23 cellular contexts compared by ENCODE assay signal in the genomic region with DNA sequence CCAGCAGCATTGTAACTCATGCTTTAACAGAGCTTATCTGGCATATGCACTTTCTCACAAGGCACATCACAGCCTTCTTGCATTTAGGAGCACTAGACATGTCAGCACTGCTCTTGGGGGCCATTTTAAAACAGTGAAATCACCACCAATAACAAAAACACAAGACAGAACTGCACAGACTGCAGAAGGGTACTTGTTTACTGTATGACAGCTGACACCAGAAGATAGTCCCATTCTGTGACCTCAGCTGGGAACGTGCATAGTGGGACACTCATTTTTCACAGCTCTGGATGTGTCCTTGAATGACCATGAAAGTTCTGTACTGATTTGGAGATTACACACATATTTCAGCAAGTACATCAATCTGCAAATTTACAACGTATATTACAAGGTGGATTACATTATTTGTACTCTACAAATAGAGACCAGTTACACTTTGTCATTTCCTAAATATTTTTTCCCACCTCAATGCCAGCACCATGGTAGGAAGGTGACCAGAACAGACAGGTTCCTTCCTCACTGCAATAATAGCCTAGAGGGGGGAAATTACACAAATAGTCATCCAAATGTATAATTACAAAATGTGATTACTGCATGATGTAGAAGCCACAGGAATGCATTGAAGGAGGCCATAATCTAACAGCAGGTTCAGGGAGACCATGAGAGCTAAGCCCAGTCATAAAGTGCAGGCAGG. TPM values are rescaled to one million over a fixed set of nuclear protein-coding genes. Genes with fewer than 3 reads are reported as not detected.
DNase-seq lines count a peak whose midpoint lies in the region; ATAC-seq and TF ChIP-seq lines count a peak whose summit lies in the region.
"Had no signal": no experiment of that assay in that cellular context is flagged by ENCODE, and none has a peak within 500 bp of the region (broad histone marks: within the 10 kb centered on the region; RNA-seq: fewer than 3 reads in every experiment).

No MANE protein-coding gene starts in this region.

- no peak overlapping the region for H3K27ac Mint-ChIP-seq in WTC11
- H3K27ac Mint-ChIP-seq: CD8-positive, alpha-beta T cell; IgD-negative memory B cell; naive thymus-derived CD4-positive, alpha-beta T cell; T-helper 2 cell treated with Interferon-gamma antibody and Interleukin-4, amounts not matched to agents 5 μg/mL and 100 μg/mL, for 36 hours had no signal

- H3K79me2 ChIP-seq in MM.1S (ENCODE audit: low read length) = no peaks in the 10 kb centered on the region

- no peaks in the 10 kb centered on the region for H3F3A ChIP-seq in MM.1S (ENCODE audit: insufficient read depth, low read length)

- no peak overlapping the region for H3K4me3 Mint-ChIP-seq in WTC11
- H3K4me3 Mint-ChIP-seq: CD8-positive, alpha-beta T cell; IgD-negative memory B cell; naive thymus-derived CD4-positive, alpha-beta T cell; T-helper 2 cell treated with Interferon-gamma antibody and Interleukin-4, amounts not matched to agents 5 μg/mL and 100 μg/mL, for 36 hours had no signal

- H3K27ac ChIP-seq in HEK293 (ENCODE audit: extremely low read depth, low read depth, low read length) (0 out of 2 replicates have a peak overlapping the region, but pooled peaks have one; percentile 31), RWPE1 (no peak overlapping the region), MM.1S (ENCODE audit: low read length) (no peak overlapping the region)
- H3K27ac ChIP-seq: gastroesophageal sphincter, SJCRH30, skin epidermis had no signal

- DNase-seq in AG08396 (ENCODE audit: low spot score) (peak; percentile 29), RWPE1 (ENCODE audit: low spot score) (peak; percentile 64), glomerular visceral epithelial cell (ENCODE audit: extremely low spot score) (peak; percentile 69), DMS53 (lab: John Stamatoyannopoulos, UW) (no peak), WTC11 (ENCODE audit: low spot score) (no peak), MM.1S (no peak), T-helper 9 cell (no peak)
- DNase-seq: activated CD4-positive, CD25-positive, alpha-beta regulatory T cell treated with anti-CD3 and anti-CD28 coated beads, Interleukin-2, amount 50 U/mL, for 72 hours; activated effector memory CD4-positive, alpha-beta T cell treated with Interleukin-2 at 50 U/mL for 16 hours; amniotic stem cell; CD8-positive, alpha-beta T cell; DND-41; naive thymus-derived CD4-positive, alpha-beta T cell; NCI-H1092; SJCRH30; stimulated activated CD4-positive, alpha-beta T cell treated with anti-CD3 and anti-CD28 coated beads, Interleukin-4, amount 100 ng/mL, for 4 hours; stimulated activated CD8-positive, alpha-beta memory T cell treated with anti-CD3 and anti-CD28 coated beads, Interleukin-4, amount 100 ng/mL, for 48 hours had no signal

- H3K4me3 ChIP-seq in HEK293 (ENCODE audit: low read depth, low read length) (no peak overlapping the region), MM.1S (ENCODE audit: low read length) (no peak overlapping the region)
- H3K4me3 ChIP-seq: gastroesophageal sphincter, lung, SJCRH30, skin epidermis had no signal

- H3K9me2 ChIP-seq in MM.1S (replicated peaks; ENCODE audit: insufficient read depth, low read length) = no peaks in the 10 kb centered on the region

- H3K27me3 Mint-ChIP-seq in WTC11 (ENCODE audit: low read depth) = no peaks in the 10 kb centered on the region
- H3K27me3 Mint-ChIP-seq: IgD-negative memory B cell had no signal

- no peak overlapping the region for H3K4me2 ChIP-seq in MM.1S (ENCODE audit: low read depth, low read length)

- no peak overlapping the region for H3K9ac ChIP-seq in MM.1S (ENCODE audit: low read length)

- POLR2A ChIA-PET in HEK293 (lab: Yijun Ruan, JAX) = interaction anchor here (0.6 to 2.1 kb wide), 6 partner anchors 9 to 238 kb away, joined by 3 to 11 read pairs (median 6); partner anchors contain the start of genes CCBE1 and PMAIP1
- POLR2A ChIA-PET in RWPE1 (lab: Yijun Ruan, JAX; ENCODE audit: low non-redundant PET) = no interaction called here
- POLR2A ChIA-PET in WTC11 (lab: Charles Lee) = no interaction called here

- no peaks in the 10 kb centered on the region for H3K9me3 Mint-ChIP-seq in WTC11
- H3K9me3 Mint-ChIP-seq: CD8-positive, alpha-beta T cell; T-helper 2 cell treated with Interferon-gamma antibody and Interleukin-4, amounts not matched to agents 5 μg/mL and 100 μg/mL, for 36 hours had no signal

- H3K9me3 ChIP-seq in HEK293 (ENCODE audit: control insufficient read depth, insufficient read depth, low read depth, low read length) = no peaks in the 10 kb centered on the region
- no peaks in the 10 kb centered on the region for H3K9me3 ChIP-seq in MM.1S (replicated peaks; ENCODE audit: insufficient read depth, low read length)
- H3K9me3 ChIP-seq: gastroesophageal sphincter, SJCRH30 had no signal

- H4K20me1 ChIP-seq in MM.1S (ENCODE audit: insufficient read depth, low read length) = no peaks in the 10 kb centered on the region

- CTCF ChIA-PET in HEK293 (lab: Yijun Ruan, JAX) = interaction anchor here (0.7 to 7.0 kb wide), 4 partner anchors 10 to 1823 kb away, joined by 4 to 45 read pairs (median 10); partner anchors contain the start of gene CCBE1
- CTCF ChIA-PET in RWPE1 (lab: Yijun Ruan, JAX) = no interaction called here
- CTCF ChIA-PET in WTC11 (lab: Charles Lee) = interaction anchor here (1.2 kb wide), 2 partner anchors 35 to 161 kb away, joined by 3 to 5 read pairs; partner anchors contain the start of gene CCBE1

- H3K4me1 Mint-ChIP-seq in WTC11 = peaks cover 6% of the 10 kb centered on the region
- H3K4me1 Mint-ChIP-seq: naive thymus-derived CD4-positive, alpha-beta T cell had no signal

- TF ChIP-seq CTCF in HEK293 (tag by site-specific recombination; IDR thresholded peaks at IDR 0.05) (no peak), RWPE1 (conservative IDR thresholded peaks at IDR 0.05; ENCODE audit: low read depth) (no peak), WTC11 (IDR thresholded peaks at IDR 0.05) (no peak), MM.1S (IDR thresholded peaks at IDR 0.05; ENCODE audit: low read length) (no peak)

- no peak overlapping the region for H2AFZ ChIP-seq in MM.1S (ENCODE audit: low read length)

- no peaks in the 10 kb centered on the region for H3K27me3 ChIP-seq in MM.1S (replicated peaks; ENCODE audit: insufficient read depth, low read length)
- H3K27me3 ChIP-seq: gastroesophageal sphincter, SJCRH30 had no signal

- no peak for ATAC-seq in WTC11
- ATAC-seq: CD8-positive, alpha-beta T cell; gastroesophageal sphincter; naive thymus-derived CD4-positive, alpha-beta T cell had no signal

- no peaks in the 10 kb centered on the region for H3K36me3 Mint-ChIP-seq in WTC11
- H3K36me3 Mint-ChIP-seq: CD8-positive, alpha-beta T cell; IgD-negative memory B cell; naive thymus-derived CD4-positive, alpha-beta T cell had no signal

- peaks cover 12% of the 10 kb centered on the region for H3K4me1 ChIP-seq in HEK293 (ENCODE audit: control insufficient read depth, insufficient read depth, low read length)
- no peaks in the 10 kb centered on the region for H3K4me1 ChIP-seq in MM.1S (ENCODE audit: low read length)
- H3K4me1 ChIP-seq: gastroesophageal sphincter, SJCRH30 had no signal

- no peaks in the 10 kb centered on the region for H3K36me3 ChIP-seq in HEK293 (ENCODE audit: control insufficient read depth in 2 of 2, insufficient read depth in 1 of 2, low read length in 2 of 2)
- H3K36me3 ChIP-seq in MM.1S (replicated peaks; ENCODE audit: insufficient read depth, low read length) = no peaks in the 10 kb centered on the region
- H3K36me3 ChIP-seq: gastroesophageal sphincter, SJCRH30 had no signal

TF ChIP-seq in HEK293, 187 proteins besides CTCF, POLR2A, EP300 and RAD21 (continues in another document):
- TF ChIP-seq ZNF433 (tag by site-specific recombination; IDR thresholded peaks at IDR 0.05; ENCODE audit: low read depth) = no peak
- peak; percentile 95 for TF ChIP-seq GLIS1 (tag by site-specific recombination; IDR thresholded peaks at IDR 0.05)
- no peak for TF ChIP-seq ZNF23 (tag by site-specific recombination; IDR thresholded peaks at IDR 0.05; ENCODE audit: borderline replicate concordance)
- TF ChIP-seq ZNF366 (tag by site-specific recombination; conservative IDR thresholded peaks at IDR 0.05) = peak; percentile 88
- peak; percentile 31; the same call in 1 of the 2 replicates for TF ChIP-seq ZIC2 (tag by site-specific recombination; IDR thresholded peaks at IDR 0.05)
- peak; percentile 97 for TF ChIP-seq SP7 (tag by site-specific recombination; IDR thresholded peaks at IDR 0.05)
- peak; percentile 59; the same call in 1 of the 2 replicates for TF ChIP-seq OSR2 (tag by site-specific recombination; IDR thresholded peaks at IDR 0.05)
- no peak for TF ChIP-seq EGR2 (tag by site-specific recombination; IDR thresholded peaks at IDR 0.05; ENCODE audit: low read depth)
- TF ChIP-seq ZBTB7A (tag by site-specific recombination; IDR thresholded peaks at IDR 0.05; ENCODE audit: low read depth) = no peak

TF ChIP-seq in WTC11, 78 proteins besides CTCF, POLR2A, EP300 and RAD21:
- TF ChIP-seq ZNF121 (CRISPR knock-in tag; IDR thresholded peaks at IDR 0.05) (no peak), TEAD4 (CRISPR knock-in tag; IDR thresholded peaks at IDR 0.05) (no peak), RELA (CRISPR knock-in tag; IDR thresholded peaks at IDR 0.05; ENCODE audit: borderline replicate concordance) (no peak), EMX1 (CRISPR knock-in tag; IDR thresholded peaks at IDR 0.05) (no peak), ATF1 (CRISPR knock-in tag; IDR thresholded peaks at IDR 0.05) (no peak), IRF2 (CRISPR knock-in tag; IDR thresholded peaks at IDR 0.05; ENCODE audit: borderline replicate concordance, low read depth) (no peak), NFATC4 (CRISPR knock-in tag; IDR thresholded peaks at IDR 0.05) (no peak), NFE2L1 (CRISPR knock-in tag; IDR thresholded peaks at IDR 0.05) (no peak)
- TF ChIP-seq, protein P1, sequence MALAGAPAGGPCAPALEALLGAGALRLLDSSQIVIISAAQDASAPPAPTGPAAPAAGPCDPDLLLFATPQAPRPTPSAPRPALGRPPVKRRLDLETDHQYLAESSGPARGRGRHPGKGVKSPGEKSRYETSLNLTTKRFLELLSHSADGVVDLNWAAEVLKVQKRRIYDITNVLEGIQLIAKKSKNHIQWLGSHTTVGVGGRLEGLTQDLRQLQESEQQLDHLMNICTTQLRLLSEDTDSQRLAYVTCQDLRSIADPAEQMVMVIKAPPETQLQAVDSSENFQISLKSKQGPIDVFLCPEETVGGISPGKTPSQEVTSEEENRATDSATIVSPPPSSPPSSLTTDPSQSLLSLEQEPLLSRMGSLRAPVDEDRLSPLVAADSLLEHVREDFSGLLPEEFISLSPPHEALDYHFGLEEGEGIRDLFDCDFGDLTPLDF (CRISPR knock-in tag; IDR thresholded peaks at IDR 0.05) = no peak
TF ChIP-seq in WTC11: peak in this region for 0.

RNA-seq across cellular contexts. Expression of gene CCBE1, which starts 35.1 kb away (rescaled TPM):
- 8.0 to 9.7 TPM (median 9.7 TPM) in 3 replicates for total RNA-seq in WTC11 (2021)
- total RNA-seq: CD8-positive, alpha-beta T cell; naive thymus-derived CD4-positive, alpha-beta T cell; SJCRH30 had no signal

Comparison
In these comparisons a context has a peak if more than half of its experiments do, and no peak if none do; other contexts are left out.
1. DNase-seq: peak in AG08396 (single experiment), RWPE1 (single experiment) and glomerular visceral epithelial cell (single experiment); none in DMS53 (single experiment), WTC11 (single experiment), MM.1S (single experiment) and T-helper 9 cell (single experiment).